ENCODE assay signal across 9 cellular contexts in the genomic region with DNA sequence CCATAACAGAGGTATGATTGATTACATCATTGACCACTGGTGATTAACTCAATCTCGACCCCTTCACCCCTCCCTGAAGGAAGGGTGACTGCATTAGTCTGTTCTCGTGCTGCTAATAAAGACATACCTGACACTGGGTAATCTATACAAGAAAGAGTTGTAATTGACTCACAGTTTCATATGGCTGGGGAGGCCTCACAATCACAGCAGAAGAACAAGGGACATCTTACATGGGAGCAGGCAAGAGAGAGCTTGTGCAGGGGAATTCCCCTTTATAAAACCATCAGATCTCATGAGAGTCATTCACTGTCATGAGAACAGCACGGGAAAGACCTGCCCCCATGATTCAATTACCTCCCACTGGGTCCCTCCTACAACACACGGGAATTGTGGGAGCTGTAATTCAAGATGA. TPM values are rescaled to one million over a fixed set of nuclear protein-coding genes. Genes with fewer than 3 reads are reported as not detected.
DNase-seq lines count a peak whose midpoint lies in the region; ATAC-seq and TF ChIP-seq lines count a peak whose summit lies in the region.
"Had no signal": no experiment of that assay in that cellular context is flagged by ENCODE, and none has a peak within 500 bp of the region (broad histone marks: within the 10 kb centered on the region; RNA-seq: fewer than 3 reads in every experiment).

No MANE protein-coding gene starts in this region.

- H3K4me1 Mint-ChIP-seq in activated CD4-positive, alpha-beta T cell treated with anti-CD3 and anti-CD28 coated beads for 36 hours = peaks cover 6% of the 10 kb centered on the region
- peaks cover 62% of the 10 kb centered on the region for H3K4me1 Mint-ChIP-seq in nephron progenitor cell

- POLR2A ChIA-PET in activated CD4-positive, alpha-beta T cell treated with anti-CD3 and anti-CD28 coated beads for 36 hours (lab: Charles Lee) = no interaction called here

- DNase-seq in activated CD4-positive, alpha-beta T cell treated with anti-CD3 and anti-CD28 coated beads for 36 hours = peak; percentile 27
- no peak for DNase-seq in activated CD4-positive, alpha-beta T cell treated with anti-CD3 and anti-CD28 coated beads for 4 hours
- DNase-seq in nephron progenitor cell (no peak), COLO829 (ENCODE audit: low spot score) (no peak), NOMO-1 treated with DMSO at 0.1 percent for 48 hours (lab: John Stamatoyannopoulos, UW; ENCODE audit: unreplicated experiment) (no peak), HuH-7 (ENCODE audit: low spot score) (no peak)
- DNase-seq: NCI-H345 had no signal

- TF ChIP-seq CTCF in nephron progenitor cell (IDR thresholded peaks at IDR 0.05) = no peak

- no peaks in the 10 kb centered on the region for H3K36me3 Mint-ChIP-seq in activated CD4-positive, alpha-beta T cell treated with anti-CD3 and anti-CD28 coated beads for 36 hours (ENCODE audit: low read depth)
- peaks cover 6% of the 10 kb centered on the region for H3K36me3 Mint-ChIP-seq in nephron progenitor cell (ENCODE audit: low read depth)

- intact Hi-C loops in activated CD4-positive, alpha-beta T cell treated with anti-CD3 and anti-CD28 coated beads for 36 hours (cut with DNase I, micrococcal nuclease) = no loop called here

- H3K27me3 Mint-ChIP-seq in activated CD4-positive, alpha-beta T cell treated with anti-CD3 and anti-CD28 coated beads for 36 hours = peaks cover 2% of the 10 kb centered on the region
- H3K27me3 Mint-ChIP-seq in nephron progenitor cell (ENCODE audit: low read depth, poor library complexity) = no peaks in the 10 kb centered on the region

- no peak overlapping the region for H3K27ac Mint-ChIP-seq in activated CD4-positive, alpha-beta T cell treated with anti-CD3 and anti-CD28 coated beads for 36 hours
- H3K27ac Mint-ChIP-seq in nephron progenitor cell = peak overlapping the region; percentile 87

- peak; percentile 97 for ATAC-seq in activated CD4-positive, alpha-beta T cell treated with anti-CD3 and anti-CD28 coated beads for 36 hours
- ATAC-seq in GM21723 (IDR thresholded peaks at IDR 0.05; ENCODE audit: unreplicated experiment) (peak; percentile 73), HG03439 (IDR thresholded peaks at IDR 0.05; ENCODE audit: unreplicated experiment) (peak; percentile 52)

- H3K4me3 Mint-ChIP-seq in activated CD4-positive, alpha-beta T cell treated with anti-CD3 and anti-CD28 coated beads for 36 hours = no peak overlapping the region
- H3K4me3 Mint-ChIP-seq in nephron progenitor cell = peak overlapping the region; percentile 3

- CTCF ChIA-PET in activated CD4-positive, alpha-beta T cell treated with anti-CD3 and anti-CD28 coated beads for 36 hours (lab: Charles Lee) = no interaction called here

- H3K9me3 Mint-ChIP-seq in activated CD4-positive, alpha-beta T cell treated with anti-CD3 and anti-CD28 coated beads for 36 hours (ENCODE audit: low read depth) = no peaks in the 10 kb centered on the region
- H3K9me3 Mint-ChIP-seq in nephron progenitor cell = peaks cover 4% of the 10 kb centered on the region

RNA-seq across cellular contexts. Expression of gene TMCC3, which starts 55.9 kb away (rescaled TPM):
- under 1 TPM; 0.05 to 0.16 TPM for total RNA-seq in activated CD4-positive, alpha-beta T cell treated with anti-CD3 and anti-CD28 coated beads for 36 hours
